In genomic region chrX:23782863-23783568, GRCh38 we compare ENCODE assay signal across 8 cellular contexts.
A peak's percentile ranks its signal among the peaks of the same experiment; 100 is the strongest.
DNase-seq lines count a peak whose midpoint lies in the region; ATAC-seq lines count a peak whose summit lies in the region.

TSS of gene SAT1 (plus strand) at chrX:23783173. CDS start at chrX:23783352, 179 bp downstream.

- DNase-seq in AML-193 (lab: John Stamatoyannopoulos, UW) (peak; percentile 76 to 81), NCI-H446 (lab: John Stamatoyannopoulos, UW) (peak; percentile 82 to 96), iris pigment epithelial cell (ENCODE audit: low read depth) (peak; percentile 91)
- DNase-seq in activated CD4-positive, CD25-positive, alpha-beta regulatory T cell treated with anti-CD3 and anti-CD28 coated beads, Interleukin-2, amount 50 U/mL, for 16 hours (ENCODE audit: low read depth, low spot score): peak; percentile 86
- DNase-seq in central memory CD8-positive, alpha-beta T cell (ENCODE audit: low spot score in 2 of 2): peak; percentile 87 to 89
- DNase-seq in stimulated activated CD4-positive, alpha-beta T cell treated with anti-CD3 and anti-CD28 coated beads, Interleukin-12 subunit alpha, Interleukin-12 subunit beta, amount 100 ng/mL, for 48 hours (ENCODE audit: low read depth in 2 of 3, low spot score in 1 of 3): peak; percentile 86 to 92 (median 87)

- H3K4me1 Mint-ChIP-seq in central memory CD8-positive, alpha-beta T cell: peaks cover 30% of the 10 kb centered on the region

- peak within 1 kb of the TSS; percentile 96 for H3K4me3 Mint-ChIP-seq in central memory CD8-positive, alpha-beta T cell

- peak; percentile 86 for ATAC-seq in GM19035 (IDR thresholded peaks at IDR 0.05; ENCODE audit: unreplicated experiment)
- ATAC-seq in HG03354 (IDR thresholded peaks at IDR 0.05; ENCODE audit: poor library complexity, severe bottlenecking, unreplicated experiment): peak; percentile 83
- ATAC-seq in central memory CD8-positive, alpha-beta T cell (replicated peaks; ENCODE audit: extremely low read depth, poor library complexity, severe bottlenecking): peak; percentile 86

- H3K27me3 Mint-ChIP-seq in central memory CD8-positive, alpha-beta T cell: no peaks in the 10 kb centered on the region

- H3K9me3 Mint-ChIP-seq in central memory CD8-positive, alpha-beta T cell: no peaks in the 10 kb centered on the region

- H3K36me3 Mint-ChIP-seq in central memory CD8-positive, alpha-beta T cell (ENCODE audit: insufficient read depth): peaks cover 40% of the 10 kb centered on the region

- H3K27ac Mint-ChIP-seq in central memory CD8-positive, alpha-beta T cell (ENCODE audit: low read depth): peak within 1 kb of the TSS; percentile 94

Comparison
In these comparisons a context has a peak if more than half of its experiments do, and no peak if none do; other contexts are left out.
1. Peak in every context shown above with its lines: DNase-seq and ATAC-seq.